Comparison of ENCODE assay signal across 9 cellular contexts in the genomic region with DNA sequence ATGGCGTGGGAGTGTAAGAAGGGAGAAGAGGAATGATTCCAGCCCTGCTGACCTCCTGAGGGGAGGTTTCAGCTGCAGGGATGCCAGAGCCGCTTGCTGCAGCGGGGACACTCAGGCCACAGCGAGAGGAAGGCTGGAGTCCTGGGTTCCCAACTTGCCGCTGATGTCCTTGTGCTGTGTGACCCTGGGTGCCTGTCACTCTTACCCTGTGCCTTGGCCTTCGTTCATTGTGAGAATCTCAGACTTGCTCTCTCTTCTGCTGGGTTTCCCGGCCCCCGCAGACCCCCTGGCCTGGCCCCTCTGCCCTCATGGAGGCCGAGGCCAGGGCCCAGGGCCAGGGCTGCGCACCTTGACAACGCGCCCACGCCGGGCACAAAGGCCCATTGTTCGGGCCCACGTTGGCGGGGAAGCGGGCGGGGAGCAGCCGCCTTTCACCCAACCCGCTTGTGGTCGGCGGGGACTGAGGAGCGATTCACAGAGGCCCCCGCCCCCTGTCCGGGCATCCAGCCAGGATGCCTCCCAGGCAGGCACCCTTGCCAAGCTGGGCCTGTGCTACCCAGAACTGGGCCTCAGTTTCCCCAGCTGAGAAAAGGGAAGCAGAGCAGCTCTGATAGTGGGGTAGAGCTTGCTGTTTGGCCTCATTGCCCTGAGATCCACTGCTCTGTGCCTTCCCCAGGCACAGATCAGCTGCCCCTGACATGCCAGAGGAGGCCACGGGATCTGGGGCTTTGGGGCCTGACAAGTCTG. TPM values are rescaled to one million over a fixed set of nuclear protein-coding genes. Genes with fewer than 3 reads are reported as not detected.
DNase-seq lines count a peak whose midpoint lies in the region; ATAC-seq and TF ChIP-seq lines count a peak whose summit lies in the region.
"Had no signal": no experiment of that assay in that cellular context is flagged by ENCODE, and none has a peak within 500 bp of the region (broad histone marks: within the 10 kb centered on the region; RNA-seq: fewer than 3 reads in every experiment).

No MANE protein-coding gene starts in this region.

- H3K9ac ChIP-seq in IMR-90 (ENCODE audit: low read depth, low read length): no peak overlapping the region
- no peak overlapping the region for H3K9ac ChIP-seq in smooth muscle cell (ENCODE audit: low read depth)

- H3K4me3 ChIP-seq in IMR-90 (ENCODE audit: insufficient read depth, low read depth, low read length) (no peak overlapping the region), retinal pigment epithelial cell (ENCODE audit: low read length) (no peak overlapping the region), smooth muscle cell (no peak overlapping the region)

- in situ Hi-C loops in IMR-90 (cut with MboI; ENCODE audit: low sequenced_read_pairs): no loop called here

- peak overlapping the region; percentile 40; the same call in 1 of the 2 replicates for H4K91ac ChIP-seq in IMR-90 (ENCODE audit: insufficient read depth, low read depth, low read length)

- H4K5ac ChIP-seq in IMR-90 (ENCODE audit: low read depth, low read length): no peak overlapping the region

- H3K23ac ChIP-seq in IMR-90 (ENCODE audit: low read depth, low read length): no peak overlapping the region

- H3K9me1 ChIP-seq in IMR-90 (ENCODE audit: insufficient read depth, low read length): peaks cover 5% of the 10 kb centered on the region; the same call in 1 of the 2 replicates

- no TSS peak for BruUV-seq in IMR-90 (replicated peaks; lab: Mats Ljungman, UMichigan)

- H4K8ac ChIP-seq in IMR-90 (ENCODE audit: low read depth in 2 of 2, low read length in 2 of 2): no peak overlapping the region

- H2AFZ ChIP-seq in IMR-90 (replicated peaks; ENCODE audit: low read length, poor library complexity): no peak overlapping the region
- H2AFZ ChIP-seq in smooth muscle cell (ENCODE audit: low read depth): no peak overlapping the region

- H3K79me2 ChIP-seq in smooth muscle cell (ENCODE audit: low read depth): no peaks in the 10 kb centered on the region

- no peak overlapping the region for H3K4me2 ChIP-seq in IMR-90 (ENCODE audit: low read depth, low read length)
- no peak overlapping the region for H3K4me2 ChIP-seq in smooth muscle cell

- H2BK120ac ChIP-seq in IMR-90 (ENCODE audit: low read depth, low read length): peak overlapping the region; percentile 49; the same call in 1 of the 2 replicates

- no peak overlapping the region; the same call in 1 of the 2 replicates for H3K18ac ChIP-seq in IMR-90 (ENCODE audit: low read depth, low read length)

- WGBS in IMR-90 (ENCODE audit: extremely low coverage in 2 of 2, insufficient read length in 1 of 2), 2 experiments: 67% methylated on average over 13 of the region's 27 CpGs; no CpG with 5 or more reads in 1 of the 2 experiments
- WGBS in smooth muscle cell (ENCODE audit: low lambda C conversion rate): 89% methylated on average over 27 of the region's 27 CpGs

- H4K20me1 ChIP-seq in IMR-90 (ENCODE audit: insufficient read depth, low read length) (no peaks in the 10 kb centered on the region), smooth muscle cell (ENCODE audit: low read depth) (no peaks in the 10 kb centered on the region)

- H3F3A ChIP-seq in smooth muscle cell (ENCODE audit: low read depth): peaks cover 5% of the 10 kb centered on the region

- no peak overlapping the region for H2BK5ac ChIP-seq in IMR-90 (ENCODE audit: low read depth, low read length, poor library complexity, severe bottlenecking)

- H3K27ac ChIP-seq in IMR-90 (ENCODE audit: insufficient read depth, low read length): no peak overlapping the region
- peak overlapping the region; percentile 2; the same call in 1 of the 2 replicates for H3K27ac ChIP-seq in RWPE1
- H3K27ac ChIP-seq in smooth muscle cell (ENCODE audit: low read depth): no peak overlapping the region

- H2AK9ac ChIP-seq in IMR-90 (replicated peaks; ENCODE audit: low read depth, low read length, poor library complexity): peak overlapping the region; percentile 23

- no peak for ATAC-seq in IMR-90 (ENCODE audit: low read depth)
- ATAC-seq in HG02870 (IDR thresholded peaks at IDR 0.05; ENCODE audit: unreplicated experiment): no peak

- peak overlapping the region; percentile 47; the same call in 1 of the 3 replicates for H2BK15ac ChIP-seq in IMR-90 (ENCODE audit: low read depth, low read length)

- CTCF ChIA-PET in IMR-90 (lab: Yijun Ruan, JAX) (no interaction called here), RWPE1 (lab: Yijun Ruan, JAX) (interaction anchor here (0.7 to 1.0 kb wide), 3 partner anchors 12 to 25 kb away, joined by 3 read pairs; no protein-coding TSS in a partner anchor)

- TF ChIP-seq CTCF in IMR-90 (conservative IDR thresholded peaks at IDR 0.05; ENCODE audit: low read depth, low read length) (no peak), RWPE1 (conservative IDR thresholded peaks at IDR 0.05; ENCODE audit: low read depth) (no peak), retinal pigment epithelial cell (conservative IDR thresholded peaks at IDR 0.05; ENCODE audit: low read depth, low read length) (no peak), smooth muscle cell (IDR thresholded peaks at IDR 0.05; ENCODE audit: borderline replicate concordance, insufficient read depth, poor library complexity, severe bottlenecking) (no peak)

- TF ChIP-seq POLR2A in IMR-90 (IDR thresholded peaks at IDR 0.05; ENCODE audit: low read depth, low read length): no peak

- H3K4ac ChIP-seq in IMR-90 (ENCODE audit: low read depth, low read length): peak overlapping the region; percentile 48

- POLR2A ChIA-PET in IMR-90 (lab: Charles Lee; ENCODE audit: unreplicated experiment): no interaction called here
- POLR2A ChIA-PET in RWPE1 (lab: Yijun Ruan, JAX; ENCODE audit: low non-redundant PET): interaction anchor here (0.5 kb wide), 1 partner anchor 38 kb away, joined by 13 read pairs; no protein-coding TSS in a partner anchor

- no peaks in the 10 kb centered on the region for H3K36me3 ChIP-seq in IMR-90 (ENCODE audit: control insufficient read depth, insufficient read depth, low read length)
- H3K36me3 ChIP-seq in smooth muscle cell (ENCODE audit: low read depth): no peaks in the 10 kb centered on the region

- peaks cover 6% of the 10 kb centered on the region; the same call in 1 of the 2 replicates for H3K4me1 ChIP-seq in IMR-90 (ENCODE audit: control insufficient read depth, insufficient read depth, low read length)
- no peaks in the 10 kb centered on the region for H3K4me1 ChIP-seq in smooth muscle cell (ENCODE audit: low read depth)

- dilution Hi-C loops in IMR-90 (cut with HindIII; ENCODE audit: low sequenced_read_pairs, unreplicated experiment): no loop called here

- no peaks in the 10 kb centered on the region for H3K27me3 ChIP-seq in IMR-90 (ENCODE audit: control insufficient read depth, insufficient read depth, low read length)
- no peaks in the 10 kb centered on the region for H3K27me3 ChIP-seq in smooth muscle cell (ENCODE audit: low read depth)

- intact Hi-C loops in IMR-90 (cut with micrococcal nuclease): no loop called here

- 0 out of 2 replicates have a peak overlapping the region, but pooled peaks have one; percentile 14 for H2BK20ac ChIP-seq in IMR-90 (ENCODE audit: low read depth, low read length)

- H3K14ac ChIP-seq in IMR-90 (replicated peaks; ENCODE audit: low read depth, low read length): no peak overlapping the region

- peak overlapping the region; percentile 45; the same call in 1 of the 2 replicates for H2AK5ac ChIP-seq in IMR-90 (ENCODE audit: low read depth, low read length)

- H3K56ac ChIP-seq in IMR-90 (ENCODE audit: extremely low read depth, insufficient read depth, low read length): no peak overlapping the region

- H3K9me3 ChIP-seq in IMR-90 (ENCODE audit: control insufficient read depth, insufficient read depth, low read length) (no peaks in the 10 kb centered on the region), smooth muscle cell (replicated peaks; ENCODE audit: low read depth) (no peaks in the 10 kb centered on the region)

- no peaks in the 10 kb centered on the region for H3K79me1 ChIP-seq in IMR-90 (ENCODE audit: low read depth in 1 of 2, low read length in 2 of 2)

- no peak for TF ChIP-seq RAD21 in IMR-90 (IDR thresholded peaks at IDR 0.05; ENCODE audit: low read length)

- DNase-seq in IMR-90: no peak
- DNase-seq in RWPE1 (ENCODE audit: low spot score): peak; percentile 79
- DNase-seq in foreskin melanocyte: peak; percentile 82
- peak; percentile 74 for DNase-seq in retinal pigment epithelial cell (ENCODE audit: low read depth)
- DNase-seq in stimulated activated CD4-positive, alpha-beta T cell treated with anti-CD3 and anti-CD28 coated beads, Interleukin-1b, Interleukin-23, amount 100 ng/mL, for 48 hours: no peak
- no peak for DNase-seq in OCI-M1 (lab: John Stamatoyannopoulos, UW)
- no peak for DNase-seq in smooth muscle cell (lab: John Stamatoyannopoulos, UW; ENCODE audit: unreplicated experiment)
- DNase-seq: activated T-cell treated with anti-CD3 and anti-CD28 coated beads, Interleukin-2, amount 50 U/mL, for 24 hours had no signal

TF ChIP-seq in IMR-90, 13 proteins besides CTCF, POLR2A, EP300 and RAD21 (continues in another document):
- TF ChIP-seq CHD1 (IDR thresholded peaks at IDR 0.05; ENCODE audit: low read depth, low read length): no peak
- no peak for TF ChIP-seq CEBPB (IDR thresholded peaks at IDR 0.05; ENCODE audit: low read depth, low read length)
- TF ChIP-seq MXI1 (IDR thresholded peaks at IDR 0.05; ENCODE audit: borderline replicate concordance, low read depth, low read length): no peak
- TF ChIP-seq USF2 (IDR thresholded peaks at IDR 0.05; ENCODE audit: low read depth, low read length): no peak
- TF ChIP-seq MAFK (IDR thresholded peaks at IDR 0.05; ENCODE audit: low read depth, low read length): no peak
- no peak for TF ChIP-seq RCOR1 (IDR thresholded peaks at IDR 0.05; ENCODE audit: insufficient replicate concordance, low read length)

RNA-seq across cellular contexts. Expression of gene CEBPB, which starts 52.4 kb away (rescaled TPM):
- total RNA-seq in IMR-90 (2012; rRNA removed) (3.4 and 6.9 TPM in 2 replicates), smooth muscle cell (32.0 and 38.0 TPM in 2 replicates)
- polyA plus RNA-seq in IMR-90 (2012; rRNA removed) (17.4 and 33.6 TPM in 2 replicates), smooth muscle cell (112 and 117 TPM in 2 replicates)
- polyA plus RNA-seq in IMR-90 (2012; cell fraction: cytosol; rRNA removed): 18.5 and 103 TPM in 2 replicates
- polyA plus RNA-seq in IMR-90 (2012; cell fraction: nucleus; rRNA removed; ENCODE audit: low replicate concordance): 98.3 and 167 TPM in 2 replicates

Comparison
In these comparisons a context has a peak if more than half of its experiments do, and no peak if none do; other contexts are left out.
1. DNase-seq: peak in RWPE1 (single experiment), foreskin melanocyte (single experiment) and retinal pigment epithelial cell (single experiment); none in IMR-90 (single experiment), stimulated activated CD4-positive, alpha-beta T cell treated with anti-CD3 and anti-CD28 coated beads, Interleukin-1b, Interleukin-23, amount 100 ng/mL, for 48 hours (single experiment), OCI-M1 (single experiment) and smooth muscle cell (single experiment).